ENCODE assay signal across 8 cellular contexts in the genomic region with DNA sequence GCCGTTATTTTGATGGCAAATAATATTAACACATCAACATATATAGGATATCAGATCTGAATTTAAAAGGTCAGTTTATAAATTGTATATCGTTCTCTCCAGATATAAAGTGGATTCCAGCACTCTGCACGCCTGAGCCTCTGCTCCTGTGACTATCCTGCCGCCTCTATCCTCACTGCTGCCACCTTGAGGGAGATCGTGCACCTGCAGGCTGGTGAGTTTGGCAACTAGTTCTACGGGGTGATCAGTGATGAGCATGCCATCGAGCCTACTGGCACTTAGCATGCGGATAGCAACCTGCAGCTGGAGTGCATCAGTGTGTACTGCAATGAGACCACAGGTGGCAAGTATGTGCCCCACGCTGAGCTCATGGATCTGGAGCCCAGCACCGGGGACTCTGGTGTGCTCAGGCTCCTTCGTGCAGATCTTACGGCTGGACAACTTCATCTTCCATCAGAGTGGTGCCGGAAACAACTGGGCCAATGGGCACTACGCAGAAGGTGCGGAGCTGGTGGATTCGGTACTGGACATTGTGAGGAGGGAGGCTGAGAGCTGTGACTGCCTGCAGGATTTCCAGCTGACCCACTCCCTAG.
DNase-seq lines count a peak whose midpoint lies in the region; ATAC-seq, FAIRE-seq and TF ChIP-seq lines count a peak whose summit lies in the region.

No MANE protein-coding gene starts in this region.

- no peak overlapping the region for H2AFZ ChIP-seq in SK-N-SH (ENCODE audit: low read depth)

- DNase-seq in HT-29 (ENCODE audit: low spot score) (peak; percentile 83), SK-N-SH (peak; percentile 63), cardiac muscle cell (ENCODE audit: low read depth in 1 of 2, low spot score in 1 of 2) (peak; percentile 64 to 67), renal cortical epithelial cell (ENCODE audit: low read depth) (peak; percentile 17), GF-D8 (lab: John Stamatoyannopoulos, UW) (no peak)
- DNase-seq in activated naive CD4-positive, alpha-beta T cell treated with anti-CD3 and anti-CD28 coated beads, Interleukin-2, amount 50 U/mL, for 16 hours = peak; percentile 68

- H3K79me2 ChIP-seq in SK-N-SH (ENCODE audit: insufficient read depth) = no peaks in the 10 kb centered on the region

- ATAC-seq in GM21526 (IDR thresholded peaks at IDR 0.05; ENCODE audit: low FRiP score, unreplicated experiment) = peak; percentile 95

- no peaks in the 10 kb centered on the region for H3F3A ChIP-seq in SK-N-SH (replicated peaks; ENCODE audit: insufficient read depth)

- H3K4me2 ChIP-seq in SK-N-SH = no peak overlapping the region

- peak; percentile 76 for TF ChIP-seq CTCF in SK-N-SH (IDR thresholded peaks at IDR 0.05)
- TF ChIP-seq CTCF in cardiac muscle cell (IDR thresholded peaks at IDR 0.05; ENCODE audit: low read depth, low read length) = peak; percentile 95

- CTCF ChIA-PET in SK-N-SH (lab: Yijun Ruan, JAX) = interaction anchor here (0.7 to 2.5 kb wide), 23 partner anchors 10 to 154 kb away, joined by 3 to 18 read pairs (median 4); partner anchors contain the start of gene VIP

- H3K9me3 ChIP-seq in SK-N-SH (no peaks in the 10 kb centered on the region), cardiac muscle cell (ENCODE audit: low read depth) (no peaks in the 10 kb centered on the region)

- H3K9me2 ChIP-seq in SK-N-SH = no peaks in the 10 kb centered on the region

- H4K20me1 ChIP-seq in SK-N-SH (ENCODE audit: insufficient read depth) = no peaks in the 10 kb centered on the region

- POLR2A ChIA-PET in SK-N-SH (lab: Yijun Ruan, JAX) = no interaction called here

- TF ChIP-seq EP300 in SK-N-SH (IDR thresholded peaks at IDR 0.05; ENCODE audit: borderline replicate concordance in 1 of 2, low read depth in 1 of 2, low read length in 1 of 2) = no peak

- H3K36me3 ChIP-seq in SK-N-SH (replicated peaks in 1 of 2; ENCODE audit: control insufficient read depth in 1 of 2, insufficient read depth in 2 of 2, low read length in 1 of 2) = no peaks in the 10 kb centered on the region
- no peaks in the 10 kb centered on the region for H3K36me3 ChIP-seq in cardiac muscle cell

- no peak overlapping the region for H3K9ac ChIP-seq in SK-N-SH

- no peaks in the 10 kb centered on the region for H3K27me3 ChIP-seq in SK-N-SH (ENCODE audit: insufficient read depth)
- no peaks in the 10 kb centered on the region for H3K27me3 ChIP-seq in cardiac muscle cell

- peak; percentile 77 for FAIRE-seq in G401.6 (lab: Jason Lieb, UNC)

- 52% methylated on average over 12 of the region's 16 CpGs for WGBS in SK-N-SH (ENCODE audit: low lambda C conversion rate)

- TF ChIP-seq RAD21 in SK-N-SH (IDR thresholded peaks at IDR 0.05; ENCODE audit: low read length) = peak; percentile 68

- H3K4me1 ChIP-seq in SK-N-SH (ENCODE audit: control insufficient read depth in 1 of 2, insufficient read depth in 2 of 2, low read depth in 1 of 2, low read length in 1 of 2) (peaks cover 0 to 3% of the 10 kb centered on the region in 2 experiments; a peak in 2 of 4 replicates), cardiac muscle cell (ENCODE audit: low read depth) (no peaks in the 10 kb centered on the region)

- H3K27ac ChIP-seq in SK-N-SH (ENCODE audit: low read depth in 2 of 2, low read length in 1 of 2) (no peak overlapping the region), cardiac muscle cell (no peak overlapping the region)

- H3K4me3 ChIP-seq in SK-N-SH (ENCODE audit: low read depth in 2 of 2, low read length in 1 of 2) (no peak overlapping the region; a peak in 1 of 4 replicates), cardiac muscle cell (no peak overlapping the region)

TF ChIP-seq in SK-N-SH, 30 proteins besides CTCF, POLR2A, EP300 and RAD21:
- TF ChIP-seq, protein P1, sequence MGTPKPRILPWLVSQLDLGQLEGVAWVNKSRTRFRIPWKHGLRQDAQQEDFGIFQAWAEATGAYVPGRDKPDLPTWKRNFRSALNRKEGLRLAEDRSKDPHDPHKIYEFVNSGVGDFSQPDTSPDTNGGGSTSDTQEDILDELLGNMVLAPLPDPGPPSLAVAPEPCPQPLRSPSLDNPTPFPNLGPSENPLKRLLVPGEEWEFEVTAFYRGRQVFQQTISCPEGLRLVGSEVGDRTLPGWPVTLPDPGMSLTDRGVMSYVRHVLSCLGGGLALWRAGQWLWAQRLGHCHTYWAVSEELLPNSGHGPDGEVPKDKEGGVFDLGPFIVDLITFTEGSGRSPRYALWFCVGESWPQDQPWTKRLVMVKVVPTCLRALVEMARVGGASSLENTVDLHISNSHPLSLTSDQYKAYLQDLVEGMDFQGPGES (IDR thresholded peaks at IDR 0.05; ENCODE audit: low read depth, low read length) = no peak
- TF ChIP-seq CHD2 (IDR thresholded peaks at IDR 0.05; ENCODE audit: low read length, partially characterized antibody) (peak; percentile 17), FOXJ3 (CRISPR knock-in tag; IDR thresholded peaks at IDR 0.05) (no peak), GATA2 (CRISPR knock-in tag; IDR thresholded peaks at IDR 0.05) (no peak), NFIC (IDR thresholded peaks at IDR 0.05; ENCODE audit: borderline replicate concordance) (no peak), RFX5 (IDR thresholded peaks at IDR 0.05; ENCODE audit: low read length) (no peak), NRF1 (IDR thresholded peaks at IDR 0.05; ENCODE audit: low read depth, low read length) (0 out of 2 replicates have a peak, but pooled peaks have one; percentile 8), SMC3 (IDR thresholded peaks at IDR 0.05; ENCODE audit: low read depth, low read length) (peak; percentile 77)
- TF ChIP-seq, protein P2, sequence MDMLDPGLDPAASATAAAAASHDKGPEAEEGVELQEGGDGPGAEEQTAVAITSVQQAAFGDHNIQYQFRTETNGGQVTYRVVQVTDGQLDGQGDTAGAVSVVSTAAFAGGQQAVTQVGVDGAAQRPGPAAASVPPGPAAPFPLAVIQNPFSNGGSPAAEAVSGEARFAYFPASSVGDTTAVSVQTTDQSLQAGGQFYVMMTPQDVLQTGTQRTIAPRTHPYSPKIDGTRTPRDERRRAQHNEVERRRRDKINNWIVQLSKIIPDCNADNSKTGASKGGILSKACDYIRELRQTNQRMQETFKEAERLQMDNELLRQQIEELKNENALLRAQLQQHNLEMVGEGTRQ (IDR thresholded peaks at IDR 0.05; ENCODE audit: borderline replicate concordance, low read depth, low read length) = no peak
